In the genomic region with DNA sequence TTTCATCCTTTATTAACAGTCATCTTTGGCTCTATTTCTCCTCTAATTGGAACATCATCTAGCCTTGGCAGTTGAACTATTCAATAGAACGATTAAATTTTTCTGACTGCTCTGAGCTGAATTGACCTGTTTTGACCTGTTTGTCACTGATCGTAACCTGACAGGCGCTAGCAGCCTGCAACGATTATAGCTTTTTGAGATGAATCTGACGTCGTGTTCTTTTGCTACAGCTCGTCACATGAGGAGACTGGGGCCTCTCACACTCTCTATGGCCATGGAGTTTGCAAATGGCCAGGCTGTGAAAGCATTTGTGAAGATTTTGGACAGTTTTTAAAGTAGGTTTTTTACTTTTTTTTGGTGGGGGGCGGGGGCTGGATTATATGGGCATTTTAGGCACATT, we compare ENCODE assay signal across 25 cellular contexts.
"Had no signal": no experiment of that assay in that cellular context is flagged by ENCODE, and none has a peak within 500 bp of the region (broad histone marks: within the 10 kb centered on the region; RNA-seq: fewer than 3 reads in every experiment).

No MANE protein-coding gene starts in this region.

- H3K9ac ChIP-seq: parathyroid adenoma had no signal

- H3K36me3 Mint-ChIP-seq: activated CD8-positive, alpha-beta memory T cell treated with anti-CD3 and anti-CD28 coated beads, Interleukin-2, amount 10 ng/mL, durations not matched to agents 7 days and 5 days; activated naive CD8-positive, alpha-beta T cell; naive thymus-derived CD8-positive, alpha-beta T cell; stimulated activated memory B cell treated with anti-CD40 and anti-IgM and Interleukin-4, amounts not matched to agents 10 μg/mL and 1 μg/mL and 100 μg/mL, for 72 hours had no signal

- H3K9me3 Mint-ChIP-seq: activated CD4-positive, alpha-beta T cell treated with anti-CD3 and anti-CD28 coated beads, Interleukin-2, amount 10 ng/mL, durations not matched to agents 24 days and 14 days; activated CD8-positive, alpha-beta T cell treated with anti-CD3 and anti-CD28 coated beads for 36 hours; mesothelial cell of epicardium; stimulated activated memory B cell treated with anti-CD40 and anti-IgM and Interleukin-4, amounts not matched to agents 10 μg/mL and 1 μg/mL and 100 μg/mL, for 72 hours had no signal

- H3K27me3 Mint-ChIP-seq: activated CD8-positive, alpha-beta memory T cell treated with anti-CD3 and anti-CD28 coated beads, Interleukin-2, amount 10 ng/mL, durations not matched to agents 7 days and 5 days; activated CD8-positive, alpha-beta T cell treated with anti-CD3 and anti-CD28 coated beads for 36 hours; stimulated activated memory B cell treated with anti-CD40 and anti-IgM and Interleukin-4, amounts not matched to agents 10 μg/mL and 1 μg/mL and 100 μg/mL, for 72 hours had no signal

- H2AFZ ChIP-seq: parathyroid adenoma had no signal

- DNase-seq: activated CD4-positive, alpha-beta T cell treated with anti-CD3 and anti-CD28 coated beads, Interleukin-2, amount 10 ng/mL, durations not matched to agents 24 days and 14 days; activated CD8-positive, alpha-beta memory T cell treated with anti-CD3 and anti-CD28 coated beads, Interleukin-2, amount 10 ng/mL, durations not matched to agents 7 days and 5 days; activated CD8-positive, alpha-beta T cell treated with anti-CD3 and anti-CD28 coated beads for 36 hours; activated gamma-delta T cell; activated T-cell treated with anti-CD3 and anti-CD28 coated beads for 4 hours; adrenal gland; brain microvascular endothelial cell; central memory CD4-positive, alpha-beta T cell; effector memory CD4-positive, alpha-beta T cell; hippocampal formation; left ventricle myocardium superior; mammary epithelial cell; naive thymus-derived CD8-positive, alpha-beta T cell; right lobe of liver; stimulated activated CD4-positive, alpha-beta T cell treated with anti-CD3 and anti-CD28 coated beads, Interleukin-2, amount 100 ng/mL, for 24 hours; stomach; trophoblast cell had no signal

- H3K4me3 Mint-ChIP-seq: activated CD4-positive, alpha-beta T cell treated with anti-CD3 and anti-CD28 coated beads, Interleukin-2, amount 10 ng/mL, durations not matched to agents 24 days and 14 days; activated CD8-positive, alpha-beta memory T cell treated with anti-CD3 and anti-CD28 coated beads, Interleukin-2, amount 10 ng/mL, durations not matched to agents 7 days and 5 days; activated CD8-positive, alpha-beta T cell treated with anti-CD3 and anti-CD28 coated beads for 36 hours; activated naive CD8-positive, alpha-beta T cell; mesothelial cell of epicardium; naive thymus-derived CD8-positive, alpha-beta T cell; stimulated activated memory B cell treated with anti-CD40 and anti-IgM and Interleukin-4, amounts not matched to agents 10 μg/mL and 1 μg/mL and 100 μg/mL, for 72 hours had no signal

- H3K4me1 ChIP-seq: adrenal gland, ascending aorta, parathyroid adenoma, stomach, vagina had no signal

- H3K79me2 ChIP-seq: parathyroid adenoma had no signal

- H3K4me3 ChIP-seq: adrenal gland, ascending aorta, right lobe of liver, skin epidermis, stomach, vagina had no signal

- H3K27ac Mint-ChIP-seq: activated CD4-positive, alpha-beta T cell treated with anti-CD3 and anti-CD28 coated beads, Interleukin-2, amount 10 ng/mL, durations not matched to agents 24 days and 14 days; activated CD8-positive, alpha-beta memory T cell treated with anti-CD3 and anti-CD28 coated beads, Interleukin-2, amount 10 ng/mL, durations not matched to agents 7 days and 5 days; activated CD8-positive, alpha-beta T cell treated with anti-CD3 and anti-CD28 coated beads for 36 hours; activated naive CD8-positive, alpha-beta T cell; mesothelial cell of epicardium; naive thymus-derived CD8-positive, alpha-beta T cell; stimulated activated memory B cell treated with anti-CD40 and anti-IgM and Interleukin-4, amounts not matched to agents 10 μg/mL and 1 μg/mL and 100 μg/mL, for 72 hours had no signal

- H3K36me3 ChIP-seq: adrenal gland, ascending aorta, brain microvascular endothelial cell, right lobe of liver, stomach, vagina had no signal

- H3K27ac ChIP-seq: adrenal gland, ascending aorta, brain microvascular endothelial cell, parathyroid adenoma, right lobe of liver, skin epidermis, stomach, vagina, VCaP had no signal

- H3K4me1 Mint-ChIP-seq: activated CD4-positive, alpha-beta T cell treated with anti-CD3 and anti-CD28 coated beads, Interleukin-2, amount 10 ng/mL, durations not matched to agents 24 days and 14 days; activated CD8-positive, alpha-beta memory T cell treated with anti-CD3 and anti-CD28 coated beads, Interleukin-2, amount 10 ng/mL, durations not matched to agents 7 days and 5 days; naive thymus-derived CD8-positive, alpha-beta T cell; stimulated activated memory B cell treated with anti-CD40 and anti-IgM and Interleukin-4, amounts not matched to agents 10 μg/mL and 1 μg/mL and 100 μg/mL, for 72 hours had no signal

- H3K27me3 ChIP-seq: adrenal gland, ascending aorta, brain microvascular endothelial cell, right lobe of liver, stomach, vagina had no signal

- H3K9me3 ChIP-seq: adrenal gland, ascending aorta, right lobe of liver, stomach, vagina had no signal
